ENCODE assay signal across 9 cellular contexts in the genomic region with DNA sequence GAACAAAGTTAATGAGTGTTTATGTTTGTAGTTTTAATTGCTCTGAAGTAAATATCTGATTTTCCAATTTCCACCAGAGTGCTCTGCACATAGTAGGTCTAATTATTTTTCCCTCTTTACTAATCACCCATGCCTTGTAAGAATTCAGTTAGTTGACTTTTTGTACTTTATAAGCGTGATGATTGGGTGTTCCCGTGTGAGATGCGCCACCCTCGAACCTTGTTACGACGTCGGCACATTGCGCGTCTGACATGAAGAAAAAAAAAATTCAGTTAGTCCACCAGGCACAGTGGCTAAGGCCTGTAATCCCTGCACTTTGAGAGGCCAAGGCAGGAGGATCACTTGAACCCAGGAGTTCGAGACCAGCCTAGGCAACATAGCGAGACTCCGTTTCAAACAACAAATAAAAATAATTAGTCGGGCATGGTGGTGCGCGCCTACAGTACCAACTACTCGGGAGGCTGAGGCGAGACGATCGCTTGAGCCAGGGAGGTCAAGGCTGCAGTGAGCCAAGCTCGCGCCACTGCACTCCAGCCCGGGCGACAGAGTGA. TPM values are rescaled to one million over a fixed set of nuclear protein-coding genes. Genes with fewer than 3 reads are reported as not detected.
DNase-seq lines count a peak whose midpoint lies in the region; ATAC-seq and TF ChIP-seq lines count a peak whose summit lies in the region.
"Had no signal": no experiment of that assay in that cellular context is flagged by ENCODE, and none has a peak within 500 bp of the region (broad histone marks: within the 10 kb centered on the region; RNA-seq: fewer than 3 reads in every experiment).

No MANE protein-coding gene starts in this region.

- peaks cover 10 to 12% of the 10 kb centered on the region in 2 donors for H3K4me1 ChIP-seq in naive thymus-derived CD4-positive, alpha-beta T cell (ENCODE audit: control insufficient read depth in 2 of 2, insufficient read depth in 2 of 2, low read length in 2 of 2)

- H3K27ac ChIP-seq in naive thymus-derived CD4-positive, alpha-beta T cell (ENCODE audit: low read depth, low read length) = peak overlapping the region; percentile 95

- DNase-seq in ACHN (peak; percentile 4), chondrocyte (ENCODE audit: low spot score) (no peak), DMS153 treated with DMSO at 0.1 percent for 48 hours (lab: John Stamatoyannopoulos, UW; ENCODE audit: unreplicated experiment) (no peak), amniotic stem cell (lab: John Stamatoyannopoulos, UW) (no peak)
- DNase-seq in naive thymus-derived CD4-positive, alpha-beta T cell = peak in 1 of 9 donors; percentile 26
- DNase-seq in stimulated activated CD4-positive, alpha-beta T cell treated with anti-CD3 and anti-CD28 coated beads, Interleukin-12 subunit alpha, Interleukin-12 subunit beta, amount 100 ng/mL, for 4 hours = no peak
- DNase-seq: NCI-H1436 treated with DMSO at 0.1 percent for 48 hours had no signal

- no peaks in the 10 kb centered on the region for H3K9me3 ChIP-seq in naive thymus-derived CD4-positive, alpha-beta T cell (ENCODE audit: control insufficient read depth in 2 of 3, low read length in 3 of 3)

- peaks cover 0 to 2% (median 0%) of the 10 kb centered on the region in 3 donors for H3K9me3 Mint-ChIP-seq in IgD-negative memory B cell
- H3K9me3 Mint-ChIP-seq in chondrocyte (ENCODE audit: low read depth) = no peaks in the 10 kb centered on the region
- H3K9me3 Mint-ChIP-seq in naive thymus-derived CD4-positive, alpha-beta T cell = no peaks in the 10 kb centered on the region

- no peaks in the 10 kb centered on the region for H3K27me3 ChIP-seq in naive thymus-derived CD4-positive, alpha-beta T cell (ENCODE audit: control insufficient read depth in 2 of 2, insufficient read depth in 2 of 2, low read length in 2 of 2)

- H3K4me3 ChIP-seq in naive thymus-derived CD4-positive, alpha-beta T cell (ENCODE audit: low read length) = peak overlapping the region; percentile 87

- H3K4me1 Mint-ChIP-seq in IgD-negative memory B cell (peaks cover 17 to 21% (median 17%) of the 10 kb centered on the region in 3 donors), chondrocyte (ENCODE audit: low read depth) (peaks cover 26% of the 10 kb centered on the region)
- peaks cover 8 to 39% (median 29%) of the 10 kb centered on the region in 7 donors for H3K4me1 Mint-ChIP-seq in naive thymus-derived CD4-positive, alpha-beta T cell

- CTCF ChIA-PET in naive thymus-derived CD4-positive, alpha-beta T cell (lab: Charles Lee) = interaction anchor here (1.2 kb wide), 1 partner anchor 26 kb away, joined by 4 read pairs; no protein-coding TSS in a partner anchor

- H3K36me3 ChIP-seq in naive thymus-derived CD4-positive, alpha-beta T cell (ENCODE audit: control insufficient read depth in 2 of 3, insufficient read depth in 3 of 3, low read length in 3 of 3) = peaks cover 0 to 6% (median 0%) of the 10 kb centered on the region in 3 experiments

- H3K4me3 Mint-ChIP-seq in IgD-negative memory B cell (peak overlapping the region; percentile 92 to 100 (median 98)), chondrocyte (ENCODE audit: unreplicated experiment) (peak overlapping the region; percentile 80)
- peak overlapping the region; percentile 85 to 98 (median 96) for H3K4me3 Mint-ChIP-seq in naive thymus-derived CD4-positive, alpha-beta T cell

- H3K27me3 Mint-ChIP-seq in IgD-negative memory B cell = no peaks in the 10 kb centered on the region
- no peaks in the 10 kb centered on the region for H3K27me3 Mint-ChIP-seq in chondrocyte (ENCODE audit: low read depth)
- no peaks in the 10 kb centered on the region for H3K27me3 Mint-ChIP-seq in naive thymus-derived CD4-positive, alpha-beta T cell

- POLR2A ChIA-PET in naive thymus-derived CD4-positive, alpha-beta T cell (lab: Charles Lee) = interaction anchor here (0.9 to 2.0 kb wide), 10 partner anchors 9 to 208 kb away, joined by 3 to 8 read pairs (median 6); a partner anchor contains a TSS

- TF ChIP-seq CTCF in chondrocyte (IDR thresholded peaks at IDR 0.05) = no peak

- intact Hi-C loops in naive thymus-derived CD4-positive, alpha-beta T cell (cut with micrococcal nuclease) = loop anchor here (1.0 to 10.0 kb wide), 12 partner anchors 23 to 744 kb away; a partner anchor contains a TSS

- H3K36me3 Mint-ChIP-seq in IgD-negative memory B cell (peaks cover 6% of the 10 kb centered on the region), chondrocyte (ENCODE audit: low read depth) (peaks cover 5% of the 10 kb centered on the region)
- H3K36me3 Mint-ChIP-seq in naive thymus-derived CD4-positive, alpha-beta T cell = peaks cover 0 to 17% (median 8%) of the 10 kb centered on the region in 5 donors

- H3K27ac Mint-ChIP-seq in IgD-negative memory B cell (peak overlapping the region; percentile 98 to 100 (median 99)), chondrocyte (ENCODE audit: unreplicated experiment) (peak overlapping the region; percentile 97)
- peak overlapping the region; percentile 79 to 98 (median 94) for H3K27ac Mint-ChIP-seq in naive thymus-derived CD4-positive, alpha-beta T cell

- ATAC-seq in naive thymus-derived CD4-positive, alpha-beta T cell = no peak
- no peak for ATAC-seq in HG02642 (IDR thresholded peaks at IDR 0.05; ENCODE audit: poor library complexity, unreplicated experiment)

- in situ Hi-C loops in ACHN (cut with HindIII; ENCODE audit: low pct_ligation_motif_present, low pct_unique_long_range_greater_than_20kb, low sequenced_read_pairs) = no loop called here

RNA-seq across cellular contexts. Expression of a gene that starts 0.5 kb away (rescaled TPM):
- polyA plus RNA-seq in IgD-negative memory B cell = 47.3 TPM
- total RNA-seq in chondrocyte = 31.4 to 39.1 TPM (median 38.5 TPM) in 3 replicates
- 10 to 100 TPM; 56.8 to 77.0 (median 67.0) TPM for total RNA-seq in naive thymus-derived CD4-positive, alpha-beta T cell
- 10 to 100 TPM; 16.7 to 34.6 TPM for polyA plus RNA-seq in naive thymus-derived CD4-positive, alpha-beta T cell

RNA-seq across cellular contexts. Expression of a gene that starts 23.6 kb away (rescaled TPM):
- polyA plus RNA-seq in IgD-negative memory B cell = 8.4 TPM
- 0.63 to 1.6 TPM (median 1.6 TPM) in 3 replicates for total RNA-seq in chondrocyte
- 1 to 10 TPM; 1.5 to 4.8 (median 2.3) TPM for total RNA-seq in naive thymus-derived CD4-positive, alpha-beta T cell
- polyA plus RNA-seq in naive thymus-derived CD4-positive, alpha-beta T cell = 1 to 10 TPM; 2.3 to 3.8 TPM

RNA-seq across cellular contexts. Expression of a gene that starts 25.6 kb away (rescaled TPM):
- polyA plus RNA-seq in IgD-negative memory B cell = 221 TPM
- total RNA-seq in chondrocyte = 113 to 122 TPM (median 117 TPM) in 3 replicates
- total RNA-seq in naive thymus-derived CD4-positive, alpha-beta T cell = 100 to 1,000 TPM in 1 of 5 experiments, 10 to 100 TPM in 4; 40.9 to 117 (median 65.8) TPM
- 100 to 1,000 TPM; 212 to 256 TPM for polyA plus RNA-seq in naive thymus-derived CD4-positive, alpha-beta T cell

RNA-seq across cellular contexts. Expression of a gene that starts 33.0 kb away (rescaled TPM):
- not detected for polyA plus RNA-seq in IgD-negative memory B cell
- total RNA-seq in chondrocyte = not detected in 3 replicates
- not detected for total RNA-seq in naive thymus-derived CD4-positive, alpha-beta T cell
- polyA plus RNA-seq in naive thymus-derived CD4-positive, alpha-beta T cell = not detected
